8 cellular contexts compared by ENCODE assay signal in genomic region chr1:166875734-166876539, GRCh38. TPM values are rescaled to one million over a fixed set of nuclear protein-coding genes. Genes with fewer than 3 reads are reported as not detected.
A peak's percentile ranks its signal among the peaks of the same experiment; 100 is the strongest.
DNase-seq lines count a peak whose midpoint lies in the region; ATAC-seq and TF ChIP-seq lines count a peak whose summit lies in the region.

TSS of gene TADA1 (minus strand) at chr1:166876264. CDS start at chr1:166876233, 31 bp downstream.

- intact Hi-C loops in CD14-positive monocyte (cut with micrococcal nuclease) = no loop called here
- intact Hi-C loops in left lung (cut with DNase I) = no loop called here

- H3K36me3 ChIP-seq in left lung = no peaks in the 10 kb centered on the region

- no peak for TF ChIP-seq CTCF in CD14-positive monocyte (IDR thresholded peaks at IDR 0.05)
- TF ChIP-seq CTCF in left lung (IDR thresholded peaks at IDR 0.05) = no peak

- H3K9me3 ChIP-seq in left lung = no peaks in the 10 kb centered on the region

- peak within 1 kb of the TSS; percentile 90 to 94 for H3K27ac ChIP-seq in left lung

- peaks cover 2 to 6% (median 3%) of the 10 kb centered on the region in 7 donors for H3K9me3 Mint-ChIP-seq in CD14-positive monocyte

- peaks cover 0 to 3% (median 1%) of the 10 kb centered on the region in 3 donors for H3K27me3 Mint-ChIP-seq in CD14-positive monocyte (ENCODE audit: low read depth in 3 of 3)

- peaks cover 4 to 10% of the 10 kb centered on the region in 2 donors for H3K36me3 Mint-ChIP-seq in CD14-positive monocyte

- H3K4me3 ChIP-seq in left lung = peak within 1 kb of the TSS; percentile 65 to 94

- H3K4me1 Mint-ChIP-seq in CD14-positive monocyte = peaks cover 28% of the 10 kb centered on the region

- peak; percentile 90 for ATAC-seq in GM19395 (IDR thresholded peaks at IDR 0.05; ENCODE audit: unreplicated experiment)
- peak; percentile 81 for ATAC-seq in HG03565 (IDR thresholded peaks at IDR 0.05; ENCODE audit: unreplicated experiment)
- ATAC-seq in left lung = peak; percentile 95

- peak within 1 kb of the TSS; percentile 86 to 95 (median 94) for H3K27ac Mint-ChIP-seq in CD14-positive monocyte

- DNase-seq in CD14-positive monocyte (ENCODE audit: low spot score) = peak; percentile 92
- DNase-seq in NCI-H774 (lab: John Stamatoyannopoulos, UW) = peak; percentile 99
- peak; percentile 99 for DNase-seq in activated CD4-positive, alpha-beta T cell treated with anti-CD3 and anti-CD28 coated beads, Interleukin-2, amount 50 U/mL, for 4 hours
- peak; percentile 99 for DNase-seq in dermis blood vessel endothelial cell
- peak; percentile 98 to 99 for DNase-seq in left lung
- DNase-seq in stimulated activated CD4-positive, alpha-beta T cell treated with anti-CD3 and anti-CD28 coated beads, Interleukin-2, amount 100 ng/mL, for 48 hours = peak; percentile 95 to 98

- no peaks in the 10 kb centered on the region for H3K27me3 ChIP-seq in left lung

- H3K4me3 Mint-ChIP-seq in CD14-positive monocyte = peak within 1 kb of the TSS; percentile 95 to 97

- peaks cover 16 to 33% of the 10 kb centered on the region in 2 donors for H3K4me1 ChIP-seq in left lung

RNA-seq across cellular contexts. Expression of gene TADA1, which starts in this region (rescaled TPM):
- polyA plus RNA-seq in CD14-positive monocyte = 1 to 10 TPM; 6.4 to 7.9 TPM
- total RNA-seq in dermis blood vessel endothelial cell (12.9 and 13.6 TPM in 2 replicates), left lung (1 to 10 TPM; 7.5 to 9.4 TPM)

Comparison
In these comparisons a context has a peak if more than half of its experiments do, and no peak if none do; other contexts are left out.
1. Peak in every context shown above with its lines: DNase-seq, ATAC-seq, H3K4me3 ChIP-seq and H3K27ac ChIP-seq.